Comparison of ENCODE assay signal across 1 cellular context in the genomic region with DNA sequence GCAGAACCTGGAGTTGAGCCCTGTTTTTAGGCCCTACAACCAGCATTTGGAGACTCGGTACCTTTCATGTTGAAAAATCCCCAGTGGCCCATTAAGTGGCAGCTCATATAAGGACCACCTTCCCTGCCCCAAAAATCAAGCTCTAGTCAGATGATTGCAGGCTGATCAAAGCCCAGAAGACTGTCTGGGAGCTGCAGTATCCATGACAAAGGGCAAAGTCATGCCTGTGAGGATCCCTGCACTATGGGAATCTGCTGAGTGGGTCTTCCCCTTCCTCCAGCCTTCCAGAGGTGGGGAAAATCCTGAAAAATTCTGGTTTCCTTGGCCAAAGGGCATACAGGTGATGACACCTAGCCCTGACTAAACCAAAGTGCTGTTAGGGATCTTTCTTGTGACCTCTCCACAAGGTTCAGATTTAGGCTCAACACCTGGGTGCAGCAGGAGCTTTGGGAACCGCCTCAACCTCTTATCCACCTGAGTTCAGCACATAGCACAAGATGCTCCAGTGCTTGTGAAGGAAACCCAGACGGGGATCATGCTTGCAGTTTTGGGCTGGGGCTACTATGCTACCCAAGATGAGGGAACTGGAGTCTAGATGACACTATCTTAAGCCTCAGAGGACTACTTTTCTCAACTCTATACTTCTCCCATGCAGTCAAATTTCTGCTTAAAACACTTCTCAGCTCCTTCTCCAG.
TF ChIP-seq lines count a peak whose summit lies in the region.

No MANE protein-coding gene starts in this region.

TF ChIP-seq in A549, 52 proteins besides CTCF, POLR2A, EP300 and RAD21:
- TF ChIP-seq HOXA7 (CRISPR knock-in tag; IDR thresholded peaks at IDR 0.05) (0 out of 2 replicates have a peak, but pooled peaks have one; percentile 46), FOSB (CRISPR knock-in tag; IDR thresholded peaks at IDR 0.05) (no peak), POLR2AphosphoS2 (conservative IDR thresholded peaks at IDR 0.05; ENCODE audit: low read length) (no peak), TFCP2L1 (CRISPR knock-in tag; IDR thresholded peaks at IDR 0.05) (no peak)
